ENCODE assay signal across 16 cellular contexts in genomic region chr14:52091913-52092312, GRCh38. TPM values are rescaled to one million over a fixed set of nuclear protein-coding genes. Genes with fewer than 3 reads are reported as not detected.
A peak's percentile ranks its signal among the peaks of the same experiment; 100 is the strongest.
DNase-seq lines count a peak whose midpoint lies in the region; ATAC-seq and TF ChIP-seq lines count a peak whose summit lies in the region.
"Had no signal": no experiment of that assay in that cellular context is flagged by ENCODE, and none has a peak within 500 bp of the region (broad histone marks: within the 10 kb centered on the region; RNA-seq: fewer than 3 reads in every experiment).

No MANE protein-coding gene starts in this region.

- DNase-seq in NCI-H82 (lab: John Stamatoyannopoulos, UW) = peak; percentile 9
- no peak for DNase-seq in NCI-H82 treated with DMSO at 0.1 percent for 48 hours (lab: John Stamatoyannopoulos, UW; ENCODE audit: unreplicated experiment)
- DNase-seq in right cardiac atrium = no peak
- no peak for DNase-seq in left ventricle myocardium inferior
- DNase-seq in fibroblast of the aortic adventitia (ENCODE audit: low read depth) = peak; percentile 79
- no peak for DNase-seq in stimulated activated CD4-positive, alpha-beta T cell treated with anti-CD3 and anti-CD28 coated beads, Interleukin-2, amount 100 ng/mL, for 48 hours
- DNase-seq: BE2C; CD8-positive, alpha-beta T cell; COR-L47; DMS53; GF-D8; GOT3; H9 had no signal

- ATAC-seq in right cardiac atrium = peak; percentile 69 to 85
- no peak for ATAC-seq in HG03159 (IDR thresholded peaks at IDR 0.05; ENCODE audit: unreplicated experiment)
- ATAC-seq: CD8-positive, alpha-beta T cell had no signal

- intact Hi-C loops in right cardiac atrium (cut with DNase I) = no loop called here
- intact Hi-C loops in left ventricle myocardium inferior (cut with micrococcal nuclease) = no loop called here

- H3K4me3 ChIP-seq in right cardiac atrium (ENCODE audit: low read length) (no peak overlapping the region), left ventricle myocardium inferior (no peak overlapping the region), fibroblast of the aortic adventitia (ENCODE audit: low read depth, low read length) (no peak overlapping the region)

- no peaks in the 10 kb centered on the region for H3K36me3 ChIP-seq in left ventricle myocardium inferior
- H3K36me3 ChIP-seq: BE2C had no signal

- H3K27ac ChIP-seq in right cardiac atrium (ENCODE audit: low read length) (no peak overlapping the region), left ventricle myocardium inferior (replicated peaks) (no peak overlapping the region)
- H3K27ac ChIP-seq: C4-2B had no signal

- H3K9me3 ChIP-seq in right cardiac atrium (ENCODE audit: control insufficient read depth, low read length) = no peaks in the 10 kb centered on the region
- H3K9me3 ChIP-seq in left ventricle myocardium inferior (replicated peaks) = no peaks in the 10 kb centered on the region
- H3K9me3 ChIP-seq: BE2C had no signal

- no peaks in the 10 kb centered on the region for H3K27me3 ChIP-seq in right cardiac atrium (ENCODE audit: control insufficient read depth, insufficient read depth)
- H3K27me3 ChIP-seq in left ventricle myocardium inferior (ENCODE audit: low read depth) = no peaks in the 10 kb centered on the region
- H3K27me3 ChIP-seq: BE2C had no signal

- peaks cover 8% of the 10 kb centered on the region for H3K4me1 ChIP-seq in right cardiac atrium (ENCODE audit: control insufficient read depth, insufficient read depth, low read length)
- peaks cover 26% of the 10 kb centered on the region for H3K4me1 ChIP-seq in left ventricle myocardium inferior
- H3K4me1 ChIP-seq: BE2C had no signal

- TF ChIP-seq CTCF in left ventricle myocardium inferior (IDR thresholded peaks at IDR 0.05; ENCODE audit: borderline replicate concordance) (no peak), fibroblast of the aortic adventitia (IDR thresholded peaks at IDR 0.05; ENCODE audit: insufficient read depth, low read length) (no peak)

RNA-seq across cellular contexts. Expression of gene NID2, which starts 23.1 kb away (rescaled TPM):
- total RNA-seq in right cardiac atrium = 10 to 100 TPM; 22.5 to 38.1 (median 29.2) TPM
- 18.9 TPM for polyA plus RNA-seq in right cardiac atrium
- total RNA-seq in left ventricle myocardium inferior = 35.2 TPM
- 146 and 370 TPM in 2 replicates for total RNA-seq in fibroblast of the aortic adventitia (ENCODE audit: low replicate concordance)
- total RNA-seq: A172; CD8-positive, alpha-beta T cell had no signal

Comparison
In these comparisons a context has a peak if more than half of its experiments do, and no peak if none do; other contexts are left out.
1. DNase-seq: peak in NCI-H82 (single experiment) and fibroblast of the aortic adventitia (single experiment); none in NCI-H82 treated with DMSO at 0.1 percent for 48 hours (single experiment), right cardiac atrium (0 of 3), left ventricle myocardium inferior (single experiment) and stimulated activated CD4-positive, alpha-beta T cell treated with anti-CD3 and anti-CD28 coated beads, Interleukin-2, amount 100 ng/mL, for 48 hours (0 of 2).